33 cellular contexts compared by ENCODE assay signal in the genomic region with DNA sequence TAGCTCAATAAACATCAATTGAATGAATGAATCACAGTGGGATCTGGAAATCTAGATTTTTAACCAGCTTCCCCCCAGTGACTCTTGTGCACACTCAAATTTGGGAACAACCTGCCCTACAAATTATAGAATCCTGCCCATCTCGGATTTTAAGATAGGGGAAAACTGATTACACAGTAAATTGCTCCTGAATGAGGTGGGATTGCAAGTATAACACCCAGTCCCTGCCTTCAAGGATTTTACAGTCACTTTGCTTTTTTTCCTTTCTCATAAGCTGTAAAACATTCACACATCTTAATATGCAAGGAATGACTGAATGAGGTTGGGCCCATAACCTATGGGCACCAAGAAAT. TPM values are rescaled to one million over a fixed set of nuclear protein-coding genes. Genes with fewer than 3 reads are reported as not detected.
"Had no signal": no experiment of that assay in that cellular context is flagged by ENCODE, and none has a peak within 500 bp of the region (broad histone marks: within the 10 kb centered on the region; RNA-seq: fewer than 3 reads in every experiment).

No MANE protein-coding gene starts in this region.

- H3K36me3 ChIP-seq: adrenal gland, gastrocnemius medialis, heart left ventricle, WERI-Rb-1 had no signal

- H3K4me3 ChIP-seq: adrenal gland, body of pancreas, dorsolateral prefrontal cortex, gastrocnemius medialis, heart left ventricle had no signal

- H3K27me3 ChIP-seq: adrenal gland, body of pancreas, dorsolateral prefrontal cortex, foreskin keratinocyte, gastrocnemius medialis, heart left ventricle had no signal

- ATAC-seq: activated CD4-positive, CD25-positive, alpha-beta regulatory T cell treated with anti-CD3 and anti-CD28 coated beads, Interleukin-2, amount 50 U/mL, for 24 hours; activated CD8-positive, alpha-beta T cell treated with anti-CD3 and anti-CD28 coated beads for 36 hours; activated naive CD8-positive, alpha-beta T cell treated with anti-CD3 and anti-CD28 coated beads, Interleukin-2, amount 50 U/mL, for 24 hours; esophagus mucosa; foreskin keratinocyte; gastrocnemius medialis; heart left ventricle; T-helper 17 cell had no signal

- DNase-seq: activated B cell treated with CpG ODN at 0.5 μM for 24 hours; activated CD4-positive, alpha-beta T cell treated with anti-CD3 and anti-CD28 coated beads for 48 hours; activated CD4-positive, alpha-beta T cell treated with anti-CD3 and anti-CD28 coated beads, Interleukin-2, amount 50 U/mL, for 1 hour; activated CD4-positive, alpha-beta T cell treated with anti-CD3 and anti-CD28 coated beads, Interleukin-2, amount 50 U/mL, for 48 hours; activated CD8-positive, alpha-beta memory T cell treated with anti-CD3 and anti-CD28 coated beads for 24 hours; activated CD8-positive, alpha-beta T cell treated with anti-CD3 and anti-CD28 coated beads for 36 hours; activated effector memory CD4-positive, alpha-beta T cell treated with anti-CD3 and anti-CD28 coated beads, Interleukin-2, amount 50 U/mL, for 16 hours; activated naive CD4-positive, alpha-beta T cell treated with anti-CD3 and anti-CD28 coated beads for 36 hours; activated naive CD8-positive, alpha-beta T cell treated with anti-CD3 and anti-CD28 coated beads for 36 hours; activated naive CD8-positive, alpha-beta T cell treated with anti-CD3 and anti-CD28 coated beads, Interleukin-2, amount 50 U/mL, for 24 hours; activated T-cell treated with anti-CD3 and anti-CD28 coated beads, Interleukin-2, amount 50 U/mL, for 1 hour; activated T-cell treated with anti-CD3 and anti-CD28 coated beads, Interleukin-2, amount 50 U/mL, for 48 hours; adrenal gland; amygdala; caudate nucleus; dorsolateral prefrontal cortex; effector memory CD4-positive, alpha-beta T cell; endodermal cell; foreskin keratinocyte; gastrocnemius medialis; glutamatergic neuron; heart left ventricle; T-helper 1 cell; T-helper 17 cell; T1000; WERI-Rb-1 had no signal

- H3K27ac ChIP-seq: adrenal gland, body of pancreas, dorsolateral prefrontal cortex, foreskin keratinocyte, gastrocnemius medialis, heart left ventricle, WERI-Rb-1 had no signal

- H3K9me3 ChIP-seq: adrenal gland, body of pancreas, gastrocnemius medialis, heart left ventricle had no signal

- H3K4me1 ChIP-seq: adrenal gland, foreskin keratinocyte, gastrocnemius medialis, heart left ventricle had no signal

RNA-seq across cellular contexts. Expression of a gene that starts 48.5 kb away (rescaled TPM):
- total RNA-seq: activated B cell treated with CpG ODN at 0.5 μM for 24 hours; activated naive CD8-positive, alpha-beta T cell treated with anti-CD3 and anti-CD28 coated beads for 36 hours; activated T-helper 1 cell treated with anti-CD3 and anti-CD28 coated beads, Interleukin-12 subunit alpha, Interleukin-12 subunit beta, Interleukin-2, Interleukin-4 antibody, amounts not matched to agents 30 ng/mL and 10 ng/mL and 1 ng/mL, durations not matched to agents 14 hours and 24 hours and 36 hours; activated T-helper 2 cell treated with anti-CD3 and anti-CD28 coated beads, Interferon-gamma antibody, Interleukin-2, Interleukin-4, amounts not matched to agents 10 μg/mL and 5 μg/mL and 100 μg/mL, durations not matched to agents 14 hours and 24 hours and 36 hours; body of pancreas; chondrocyte; epithelial cell of proximal tubule; esophagus mucosa; foreskin keratinocyte; gastrocnemius medialis; T-helper 17 cell had no signal
- polyA plus RNA-seq: foreskin keratinocyte, heart left ventricle had no signal
